Comparison of ENCODE assay signal across 20 cellular contexts in the genomic region with DNA sequence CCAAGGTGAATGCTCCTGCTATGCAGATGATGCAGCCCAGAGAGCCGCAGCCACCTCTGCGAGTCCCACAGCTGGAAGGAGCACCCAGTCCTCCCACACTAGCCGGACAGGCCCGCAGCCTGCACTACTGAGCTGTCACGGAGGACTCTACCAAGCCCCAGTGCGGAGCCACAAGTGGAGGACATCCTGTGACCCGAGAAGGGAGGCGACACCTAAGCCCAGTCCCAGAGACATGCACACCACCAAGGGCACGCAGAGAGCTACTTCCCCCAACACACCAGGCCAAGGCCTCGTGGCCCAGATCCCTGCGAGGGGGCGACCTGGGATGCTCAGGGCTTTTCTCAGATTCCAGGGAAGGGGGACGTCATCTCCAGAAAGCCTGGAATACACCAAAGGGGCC. TPM values are rescaled to one million over a fixed set of nuclear protein-coding genes. Genes with fewer than 3 reads are reported as not detected.
A peak's percentile ranks its signal among the peaks of the same experiment; 100 is the strongest.
DNase-seq lines count a peak whose midpoint lies in the region; ATAC-seq, FAIRE-seq and TF ChIP-seq lines count a peak whose summit lies in the region.
"Had no signal": no experiment of that assay in that cellular context is flagged by ENCODE, and none has a peak within 500 bp of the region (broad histone marks: within the 10 kb centered on the region; RNA-seq: fewer than 3 reads in every experiment).

No MANE protein-coding gene starts in this region.

- H2AK5ac ChIP-seq in mesenchymal stem cell (ENCODE audit: low read length, severe bottlenecking) = peak overlapping the region; percentile 57

- no peak overlapping the region for H3K4me2 ChIP-seq in mesenchymal stem cell (ENCODE audit: low read length, poor library complexity, severe bottlenecking)
- H3K4me2 ChIP-seq: A549 had no signal

- H3K4me3 ChIP-seq in esophagus (ENCODE audit: low read depth in 1 of 2, low read length in 2 of 2) (no peak overlapping the region), mesenchymal stem cell (ENCODE audit: insufficient read depth in 1 of 2, low read depth in 1 of 2, low read length in 2 of 2) (no peak overlapping the region), thyroid gland (replicated peaks in 1 of 3) (no peak overlapping the region)
- H3K4me3 ChIP-seq: A549 had no signal

- DNase-seq in HTR-8/SVneo (ENCODE audit: insufficient read length, low spot score) (no peak), mesenchymal stem cell (no peak), thyroid gland (no peak), NCI-H345 (lab: John Stamatoyannopoulos, UW) (no peak), NOMO-1 (lab: John Stamatoyannopoulos, UW; ENCODE audit: unreplicated experiment in 2 of 2) (no peak)
- DNase-seq: C1 segment of cervical spinal cord, DMS79 treated with DMSO at 0.1 percent for 48 hours, HFFc6, KG1, NCI-H1048, NCI-H2081 treated with DMSO at 0.1 percent for 48 hours, NCI-H524, SHP77 had no signal

- no peak overlapping the region for H2BK5ac ChIP-seq in mesenchymal stem cell (ENCODE audit: low read depth, low read length, poor library complexity, severe bottlenecking)

- WGBS in esophagus, 2 donors = 94 to 95% methylated on average over 13 of the region's 13 CpGs
- WGBS in mesenchymal stem cell = 95% methylated on average over 13 of the region's 13 CpGs
- WGBS in thyroid gland, 2 donors = 90 to 93% methylated on average over 9 to 12 of the region's 13 CpGs

- no peak overlapping the region for H4K8ac ChIP-seq in mesenchymal stem cell (ENCODE audit: low read length)

- H2BK15ac ChIP-seq in mesenchymal stem cell (ENCODE audit: low read depth, poor library complexity, severe bottlenecking) = no peak overlapping the region

- intact Hi-C loops in thyroid gland (cut with DNase I) = loop anchor here (10.0 kb wide), 1 partner anchor 113 kb away; no protein-coding TSS in a partner anchor

- peak overlapping the region; percentile 10 for H4K91ac ChIP-seq in mesenchymal stem cell (ENCODE audit: low read length)

- no peak for ATAC-seq in GM18867 (IDR thresholded peaks at IDR 0.05; ENCODE audit: unreplicated experiment)
- no peak for ATAC-seq in HG03565 (IDR thresholded peaks at IDR 0.05; ENCODE audit: unreplicated experiment)
- ATAC-seq: A549, HepG2, Panc1 had no signal

- no peak overlapping the region for H2BK12ac ChIP-seq in mesenchymal stem cell (ENCODE audit: low read length in 2 of 2)

- peaks cover 3 to 29% of the 10 kb centered on the region in 2 donors for H3K36me3 ChIP-seq in esophagus (ENCODE audit: control insufficient read depth in 2 of 2, insufficient read depth in 2 of 2, low read length in 1 of 2)
- H3K36me3 ChIP-seq in mesenchymal stem cell (ENCODE audit: control insufficient read depth in 1 of 2, insufficient read depth in 2 of 2, low read depth in 1 of 2, low read length in 2 of 2) = peaks cover 52 to 64% of the 10 kb centered on the region in 2 experiments
- peaks cover 4% of the 10 kb centered on the region in 2 donors for H3K36me3 ChIP-seq in thyroid gland

- no peaks in the 10 kb centered on the region for H3K27me3 ChIP-seq in esophagus (ENCODE audit: control insufficient read depth in 1 of 2, insufficient read depth in 2 of 2, low read length in 2 of 2)
- no peaks in the 10 kb centered on the region for H3K27me3 ChIP-seq in mesenchymal stem cell (ENCODE audit: control insufficient read depth in 1 of 2, insufficient read depth in 1 of 2, low read length in 2 of 2)
- H3K27me3 ChIP-seq in thyroid gland = no peaks in the 10 kb centered on the region

- H3K4ac ChIP-seq in mesenchymal stem cell (ENCODE audit: low read depth in 1 of 2, low read length in 2 of 2) = no peak overlapping the region

- peaks cover 14% of the 10 kb centered on the region for H3K79me1 ChIP-seq in mesenchymal stem cell (replicated peaks; ENCODE audit: low read length, poor library complexity, severe bottlenecking)

- H3K9ac ChIP-seq in mesenchymal stem cell (ENCODE audit: low read length) = no peak overlapping the region

- H3K9me3 ChIP-seq in esophagus (ENCODE audit: control insufficient read depth in 2 of 2, insufficient read depth in 1 of 2, low read depth in 1 of 2, low read length in 1 of 2) = no peaks in the 10 kb centered on the region
- no peaks in the 10 kb centered on the region for H3K9me3 ChIP-seq in mesenchymal stem cell (ENCODE audit: control insufficient read depth, low read length)
- H3K9me3 ChIP-seq in thyroid gland = no peaks in the 10 kb centered on the region
- H3K9me3 ChIP-seq: A549 had no signal

- no peak overlapping the region for H3K23ac ChIP-seq in mesenchymal stem cell (ENCODE audit: low read length in 2 of 2)

- TF ChIP-seq CTCF in thyroid gland (IDR thresholded peaks at IDR 0.05) = no peak

- TF ChIP-seq POLR2A in thyroid gland (IDR thresholded peaks at IDR 0.05) = no peak

- H3K27ac ChIP-seq in esophagus (ENCODE audit: low read depth in 2 of 2, low read length in 1 of 2) = peak overlapping the region; percentile 70 to 84
- no peak overlapping the region for H3K27ac ChIP-seq in mesenchymal stem cell (ENCODE audit: low read length, poor library complexity, severe bottlenecking)
- peak overlapping the region in 2 of 3 donors; percentile 66 to 77 for H3K27ac ChIP-seq in thyroid gland
- H3K27ac ChIP-seq: A549 had no signal

- H2AFZ ChIP-seq in mesenchymal stem cell (ENCODE audit: low read depth, low read length) = no peak overlapping the region

- no peak overlapping the region for H3K18ac ChIP-seq in mesenchymal stem cell (ENCODE audit: low read depth in 1 of 2, low read length in 2 of 2)

- peaks cover 0 to 17% of the 10 kb centered on the region in 2 donors for H3K4me1 ChIP-seq in esophagus (ENCODE audit: control insufficient read depth in 2 of 2, insufficient read depth in 2 of 2, low read length in 1 of 2)
- peaks cover 47% of the 10 kb centered on the region for H3K4me1 ChIP-seq in mesenchymal stem cell (ENCODE audit: control insufficient read depth, insufficient read depth, low read depth, low read length)
- H3K4me1 ChIP-seq in thyroid gland = peaks cover 32 to 56% of the 10 kb centered on the region in 2 donors

- peak; percentile 49 for FAIRE-seq in HTR-8/SVneo (lab: Jason Lieb, UNC)
- FAIRE-seq: A549, H54, HepG2 had no signal

- H2BK120ac ChIP-seq in mesenchymal stem cell (ENCODE audit: low read depth, low read length) = no peak overlapping the region

- no peak overlapping the region for H3K14ac ChIP-seq in mesenchymal stem cell (ENCODE audit: low read length in 2 of 2)

RNA-seq across cellular contexts. Expression of a gene that starts 12.9 kb away (rescaled TPM):
- polyA plus RNA-seq in esophagus = 10 to 100 TPM; 12.2 to 13.4 TPM
- 42.4 TPM for polyA plus RNA-seq in mesenchymal stem cell (2013, experiment 1 of 2)
- 39.8 TPM for polyA plus RNA-seq in mesenchymal stem cell (2013, experiment 2 of 2)
- 10 to 100 TPM; 30.8 to 42.7 (median 41.7) TPM for total RNA-seq in thyroid gland

RNA-seq across cellular contexts. Expression of a gene that starts 28.9 kb away (rescaled TPM):
- polyA plus RNA-seq in esophagus = under 1 TPM; 0.56 to 0.59 TPM
- polyA plus RNA-seq in mesenchymal stem cell (2013, experiment 1 of 2) = 0.23 TPM
- polyA plus RNA-seq in mesenchymal stem cell (2013, experiment 2 of 2) = 0.25 TPM
- under 1 TPM; under 0.01 to 0.42 (median 0.13) TPM for total RNA-seq in thyroid gland
